In genomic region chr3:55824406-55824805, GRCh38 we compare ENCODE assay signal across 9 cellular contexts.
"Had no signal": no experiment of that assay in that cellular context is flagged by ENCODE, and none has a peak within 500 bp of the region (broad histone marks: within the 10 kb centered on the region; RNA-seq: fewer than 3 reads in every experiment).

No MANE protein-coding gene starts in this region.

- H3K4me2 ChIP-seq: GM23338 had no signal

- H3K9me3 ChIP-seq: HAP-1 had no signal

- H3K4me3 ChIP-seq: GM23248, GM23338, HAP-1 had no signal

- H2AFZ ChIP-seq: GM23248, GM23338 had no signal

- H3K27ac ChIP-seq: GM23248 had no signal

- H3K36me3 ChIP-seq: HAP-1 had no signal

- H3K9ac ChIP-seq: GM23248 had no signal

- DNase-seq: GM23248, GOT3, H7, H9, HCEC 1CT, HFFc6 had no signal

- ATAC-seq: GM23338, HCT116 had no signal
